8 cellular contexts compared by ENCODE assay signal in the genomic region with DNA sequence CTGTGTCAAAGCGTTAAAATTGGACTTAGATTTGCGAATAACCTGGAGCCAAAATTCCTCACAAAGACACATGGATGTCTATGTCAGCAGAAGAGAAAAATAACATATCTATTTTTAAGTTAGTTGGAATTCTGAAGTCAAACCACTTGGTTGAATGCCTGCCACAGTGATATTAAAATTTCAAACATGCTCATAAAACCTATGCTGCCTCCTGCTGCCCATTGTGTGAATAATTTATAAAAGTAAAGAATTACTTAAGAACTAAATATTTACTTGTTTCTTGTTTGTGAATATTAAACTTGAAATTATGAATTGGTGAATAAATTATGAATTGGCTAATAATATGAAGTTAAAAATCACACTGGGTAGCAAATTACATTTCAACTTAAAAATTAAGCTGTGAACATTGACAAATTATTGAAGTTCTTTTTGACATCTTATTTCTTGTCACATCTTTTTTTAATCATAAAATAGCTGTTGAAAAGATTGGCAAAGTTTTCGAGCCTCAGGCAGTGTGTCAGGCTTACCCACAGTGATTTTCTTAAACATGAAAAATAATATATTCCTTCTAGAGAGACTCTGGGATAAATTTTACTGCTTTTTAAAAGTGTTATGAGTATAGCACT. TPM values are rescaled to one million over a fixed set of nuclear protein-coding genes. Genes with fewer than 3 reads are reported as not detected.
A peak's percentile ranks its signal among the peaks of the same experiment; 100 is the strongest.
DNase-seq lines count a peak whose midpoint lies in the region; ATAC-seq and TF ChIP-seq lines count a peak whose summit lies in the region.

No MANE protein-coding gene starts in this region.

- no peak overlapping the region for H3K4me3 Mint-ChIP-seq in effector memory CD8-positive, alpha-beta T cell

- no peaks in the 10 kb centered on the region for H4K20me1 ChIP-seq in OCI-LY1 (ENCODE audit: insufficient read depth, low read length)
- no peaks in the 10 kb centered on the region for H4K20me1 ChIP-seq in neural cell (ENCODE audit: insufficient read depth)

- H3K79me2 ChIP-seq in OCI-LY1 (ENCODE audit: insufficient read depth, low read length) (no peaks in the 10 kb centered on the region), neural cell (replicated peaks; ENCODE audit: insufficient read depth, low read length) (no peaks in the 10 kb centered on the region)

- peak; percentile 51 for ATAC-seq in effector memory CD8-positive, alpha-beta T cell (replicated peaks)
- ATAC-seq in GM18867 (IDR thresholded peaks at IDR 0.05; ENCODE audit: unreplicated experiment) (no peak), HG03175 (IDR thresholded peaks at IDR 0.05; ENCODE audit: unreplicated experiment) (no peak)

- no peaks in the 10 kb centered on the region for H3K9me3 Mint-ChIP-seq in effector memory CD8-positive, alpha-beta T cell

- no peaks in the 10 kb centered on the region for H3K27me3 Mint-ChIP-seq in effector memory CD8-positive, alpha-beta T cell

- H3K9me3 ChIP-seq in OCI-LY1 (ENCODE audit: low read length) (no peaks in the 10 kb centered on the region), neural cell (ENCODE audit: low read length) (no peaks in the 10 kb centered on the region)

- H3F3A ChIP-seq in OCI-LY1 (ENCODE audit: insufficient read depth, low read length) (no peaks in the 10 kb centered on the region; the same call in 1 of the 2 replicates), neural cell (ENCODE audit: insufficient read depth, low read length, poor library complexity, severe bottlenecking) (no peaks in the 10 kb centered on the region)

- no peak for DNase-seq in GM06990 (ENCODE audit: extremely low read depth, insufficient read length)
- DNase-seq in effector memory CD8-positive, alpha-beta T cell = peak; percentile 21 to 38 (median 22)
- no peak for DNase-seq in DMS53 treated with DMSO at 0.1 percent for 48 hours (lab: John Stamatoyannopoulos, UW; ENCODE audit: unreplicated experiment)
- no peak for DNase-seq in MV-4-11 (lab: John Stamatoyannopoulos, UW)

- H3K9ac ChIP-seq in OCI-LY1 (ENCODE audit: low read length) (no peak overlapping the region), neural cell (ENCODE audit: low read length) (no peak overlapping the region)

- no peaks in the 10 kb centered on the region for H3K36me3 ChIP-seq in GM06990 (ENCODE audit: control insufficient read depth, insufficient read depth, low read length)
- H3K36me3 ChIP-seq in OCI-LY1 (ENCODE audit: insufficient read depth, low read length) = no peaks in the 10 kb centered on the region; the same call in 1 of the 2 replicates
- H3K36me3 ChIP-seq in neural cell (ENCODE audit: insufficient read depth, low read length) = no peaks in the 10 kb centered on the region

- TF ChIP-seq CTCF in GM06990 (IDR thresholded peaks at IDR 0.05; ENCODE audit: insufficient read depth, low read length, poor library complexity, severe bottlenecking) = peak; percentile 49
- TF ChIP-seq CTCF in OCI-LY1 (IDR thresholded peaks at IDR 0.05; ENCODE audit: low read length) = peak; percentile 60
- TF ChIP-seq CTCF in neural cell (IDR thresholded peaks at IDR 0.05; ENCODE audit: poor library complexity, severe bottlenecking) = peak; percentile 75

- no peaks in the 10 kb centered on the region for H3K9me2 ChIP-seq in OCI-LY1 (ENCODE audit: low read depth, low read length)
- no peaks in the 10 kb centered on the region for H3K9me2 ChIP-seq in neural cell (ENCODE audit: insufficient read depth, low read length)

- H2AFZ ChIP-seq in OCI-LY1 (ENCODE audit: low read length) (no peak overlapping the region), neural cell (ENCODE audit: low read depth, low read length) (no peak overlapping the region)

- no peaks in the 10 kb centered on the region for H3K27me3 ChIP-seq in GM06990 (replicated peaks; ENCODE audit: control insufficient read depth, insufficient read depth, low read length)
- no peaks in the 10 kb centered on the region for H3K27me3 ChIP-seq in OCI-LY1 (ENCODE audit: insufficient read depth, low read length)
- no peaks in the 10 kb centered on the region for H3K27me3 ChIP-seq in neural cell (ENCODE audit: insufficient read depth, low read depth, low read length)

- TF ChIP-seq RAD21 in neural cell (conservative IDR thresholded peaks at IDR 0.05) = peak; percentile 77

- peaks cover 3% of the 10 kb centered on the region for H3K36me3 Mint-ChIP-seq in effector memory CD8-positive, alpha-beta T cell (ENCODE audit: insufficient read depth)

- H3K4me2 ChIP-seq in OCI-LY1 (ENCODE audit: low read length) (no peak overlapping the region), neural cell (ENCODE audit: low read length) (no peak overlapping the region)

- peaks cover 3 to 5% of the 10 kb centered on the region in 2 donors for H3K4me1 Mint-ChIP-seq in effector memory CD8-positive, alpha-beta T cell (ENCODE audit: low read depth in 2 of 2)

- H3K4me1 ChIP-seq in OCI-LY1 (ENCODE audit: insufficient read depth, low read length, severe bottlenecking) = peaks cover 9% of the 10 kb centered on the region

- TF ChIP-seq EP300 in neural cell (conservative IDR thresholded peaks at IDR 0.05; ENCODE audit: poor library complexity, severe bottlenecking) = no peak

- H3K27ac Mint-ChIP-seq in effector memory CD8-positive, alpha-beta T cell = no peak overlapping the region

- no peak overlapping the region for H3K27ac ChIP-seq in OCI-LY1 (ENCODE audit: low read depth, low read length, poor library complexity, severe bottlenecking)
- H3K27ac ChIP-seq in neural cell (ENCODE audit: low read length) = no peak overlapping the region

- no peak overlapping the region for H3K4me3 ChIP-seq in GM06990 (replicated peaks; ENCODE audit: low read depth, low read length)
- no peak overlapping the region for H3K4me3 ChIP-seq in OCI-LY1 (ENCODE audit: low read depth, low read length, poor library complexity, severe bottlenecking)
- no peak overlapping the region for H3K4me3 ChIP-seq in neural cell (ENCODE audit: low read length)

TF ChIP-seq in neural cell, 6 proteins besides CTCF, POLR2A, EP300 and RAD21:
- no peak for TF ChIP-seq POLR2AphosphoS5 (IDR thresholded peaks at IDR 0.05)
- TF ChIP-seq SMC3 (conservative IDR thresholded peaks at IDR 0.05; ENCODE audit: poor library complexity) = peak; percentile 85
TF ChIP-seq in neural cell: peak in this region for 1.

RNA-seq across cellular contexts. Expression of gene FABP2, which starts 35.4 kb away (rescaled TPM):
- not detected in 2 replicates for polyA plus RNA-seq in neural cell
- polyA minus RNA-seq in neural cell = not detected in 2 replicates

Comparison
In these comparisons a context has a peak if more than half of its experiments do, and no peak if none do; other contexts are left out.
1. DNase-seq: peak in effector memory CD8-positive, alpha-beta T cell (3 of 3); none in GM06990 (single experiment), DMS53 treated with DMSO at 0.1 percent for 48 hours (single experiment) and MV-4-11 (single experiment).
2. Peak in every context shown above with its lines, with median percentiles within 50 percentile points of each other: CTCF ChIP-seq.